8 cellular contexts compared by ENCODE assay signal in the genomic region with DNA sequence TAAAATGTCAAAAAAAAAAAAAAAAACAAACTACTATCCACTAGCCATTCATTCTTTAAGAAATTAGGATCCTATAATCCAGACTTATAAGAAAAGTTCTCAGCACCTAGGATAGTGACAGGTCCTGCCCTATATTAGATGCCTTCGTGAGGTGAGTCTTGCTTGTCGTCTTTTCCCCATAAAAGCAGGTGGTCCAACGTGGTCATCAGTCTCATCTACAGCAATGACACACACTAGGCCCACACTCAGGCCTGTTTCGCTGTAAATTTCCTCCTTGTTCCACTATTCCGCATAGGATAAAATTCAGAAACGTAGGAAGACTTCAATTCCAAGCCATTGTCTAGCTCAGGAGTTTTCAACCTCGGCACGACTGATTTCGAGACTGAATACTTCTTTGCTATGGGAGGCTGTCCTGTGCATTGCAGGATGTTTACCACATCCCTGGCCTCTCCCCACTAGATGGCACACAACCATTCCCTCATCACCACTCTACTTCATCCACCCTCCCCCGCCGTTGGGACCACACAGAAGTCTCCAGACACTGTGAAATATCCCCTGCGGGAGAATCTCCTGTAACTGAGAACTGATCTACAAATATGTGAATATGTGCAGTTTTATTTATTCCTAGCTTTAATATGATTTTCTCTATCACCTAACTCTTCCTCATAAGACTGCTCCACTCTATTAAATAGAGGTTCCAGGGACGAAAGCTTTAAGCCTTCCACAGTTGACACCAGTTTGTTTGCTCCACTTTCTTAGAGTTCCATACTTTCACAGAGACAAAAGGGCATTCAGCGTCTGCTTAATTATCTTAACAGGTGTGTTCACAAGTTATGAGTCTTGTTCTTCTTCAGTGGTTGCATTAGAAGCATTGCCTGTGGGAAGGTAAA.
A peak's percentile ranks its signal among the peaks of the same experiment; 100 is the strongest.
DNase-seq lines count a peak whose midpoint lies in the region; TF ChIP-seq lines count a peak whose summit lies in the region.

No MANE protein-coding gene starts in this region.

- POLR2A ChIA-PET in AG04449 (lab: Yijun Ruan, JAX), result no interaction called here

- H3K79me2 ChIP-seq in parathyroid adenoma, result no peaks in the 10 kb centered on the region

- no peak for DNase-seq in AG04449 (ENCODE audit: low read depth, low spot score)
- DNase-seq in H7, result peak; percentile 68
- peak; percentile 71 for DNase-seq in NCI-H82 (lab: John Stamatoyannopoulos, UW)
- peak; percentile 14 for DNase-seq in fibroblast of gingiva (ENCODE audit: low read depth)
- no peak for DNase-seq in occipital lobe (lab: John Stamatoyannopoulos, UW)
- DNase-seq in stimulated activated CD4-positive, alpha-beta T cell treated with anti-CD3 and anti-CD28 coated beads, Interleukin-4, amount 100 ng/mL, for 1 hour, result no peak
- no peak for DNase-seq in SKM-1 (lab: John Stamatoyannopoulos, UW; ENCODE audit: unreplicated experiment)

- H3K4me3 ChIP-seq in AG04449 (ENCODE audit: low read depth, low read length) (no peak overlapping the region), H7 (ENCODE audit: insufficient read depth, low read depth, low read length) (no peak overlapping the region), parathyroid adenoma (ENCODE audit: low read depth, low read length) (no peak overlapping the region)

- no peak overlapping the region for H3K4me2 ChIP-seq in parathyroid adenoma (ENCODE audit: low read length)

- H3K27ac ChIP-seq in parathyroid adenoma, result no peak overlapping the region

- H2AFZ ChIP-seq in parathyroid adenoma, result no peak overlapping the region

- H3K27me3 ChIP-seq in H7 (ENCODE audit: control insufficient read depth, insufficient read depth, low read length), result no peaks in the 10 kb centered on the region
- H3K27me3 ChIP-seq in parathyroid adenoma (ENCODE audit: control insufficient read depth, insufficient read depth, low read length), result no peaks in the 10 kb centered on the region

- peak; percentile 27 for TF ChIP-seq CTCF in AG04449 (IDR thresholded peaks at IDR 0.05; ENCODE audit: insufficient read depth, low read length, missing control alignments)
- TF ChIP-seq CTCF in parathyroid adenoma (IDR thresholded peaks at IDR 0.05), result peak; percentile 32

- CTCF ChIA-PET in AG04449 (lab: Yijun Ruan, JAX), result interaction anchor here (1.5 kb wide), 1 partner anchor 9 kb away, joined by 4 read pairs; no protein-coding TSS in a partner anchor

- no peak overlapping the region for H3K9ac ChIP-seq in parathyroid adenoma

- H3K36me3 ChIP-seq in H7 (replicated peaks; ENCODE audit: control insufficient read depth, insufficient read depth, low read length), result no peaks in the 10 kb centered on the region
- H3K36me3 ChIP-seq in parathyroid adenoma (ENCODE audit: control insufficient read depth, insufficient read depth, low read length), result no peaks in the 10 kb centered on the region

- H3K9me3 ChIP-seq in parathyroid adenoma (ENCODE audit: control insufficient read depth, low read length), result no peaks in the 10 kb centered on the region

- no peaks in the 10 kb centered on the region for H3K4me1 ChIP-seq in parathyroid adenoma

Comparison
In these comparisons a context has a peak if more than half of its experiments do, and no peak if none do; other contexts are left out.
1. DNase-seq: peak in H7 (single experiment), NCI-H82 (single experiment) and fibroblast of gingiva (single experiment); none in AG04449 (single experiment), occipital lobe (single experiment), stimulated activated CD4-positive, alpha-beta T cell treated with anti-CD3 and anti-CD28 coated beads, Interleukin-4, amount 100 ng/mL, for 1 hour (single experiment) and SKM-1 (single experiment).